In the genomic region with DNA sequence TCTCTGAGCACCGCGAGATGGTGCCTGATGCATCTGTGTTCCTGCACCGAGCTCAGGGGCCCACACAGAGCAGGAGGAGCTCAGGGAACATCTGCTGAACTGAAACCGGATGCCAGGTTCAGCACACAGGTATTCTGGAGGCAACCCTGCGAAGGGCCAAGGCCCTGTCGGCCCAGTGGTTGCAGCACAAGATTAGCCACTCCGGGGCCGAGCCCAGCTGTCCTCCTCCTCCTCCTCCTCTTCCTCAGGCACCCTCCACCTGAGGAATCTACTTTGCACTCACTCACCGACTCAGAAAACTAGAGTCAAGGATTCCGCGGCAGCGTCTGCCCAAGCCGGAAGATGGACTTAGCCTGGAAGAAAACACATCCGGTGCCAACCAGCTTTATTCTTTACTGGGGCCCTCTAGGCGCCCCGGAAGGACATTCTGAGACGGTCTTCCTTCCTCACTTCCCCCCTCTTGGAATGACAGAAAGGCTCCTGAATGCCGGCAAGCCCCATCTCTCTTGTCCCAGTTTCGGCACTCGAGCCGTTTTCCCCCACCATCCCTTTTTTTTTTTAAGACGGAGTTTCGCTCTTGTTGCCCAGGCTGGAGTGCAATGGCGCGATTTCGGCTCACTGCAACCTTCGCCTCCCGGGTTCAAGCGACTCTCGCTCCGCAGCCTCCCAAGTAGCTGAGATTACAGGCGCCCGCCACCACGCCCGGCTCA, we compare ENCODE assay signal across 8 cellular contexts. TPM values are rescaled to one million over a fixed set of nuclear protein-coding genes. Genes with fewer than 3 reads are reported as not detected.
DNase-seq lines count a peak whose midpoint lies in the region; ATAC-seq and TF ChIP-seq lines count a peak whose summit lies in the region.

A gene with protein sequence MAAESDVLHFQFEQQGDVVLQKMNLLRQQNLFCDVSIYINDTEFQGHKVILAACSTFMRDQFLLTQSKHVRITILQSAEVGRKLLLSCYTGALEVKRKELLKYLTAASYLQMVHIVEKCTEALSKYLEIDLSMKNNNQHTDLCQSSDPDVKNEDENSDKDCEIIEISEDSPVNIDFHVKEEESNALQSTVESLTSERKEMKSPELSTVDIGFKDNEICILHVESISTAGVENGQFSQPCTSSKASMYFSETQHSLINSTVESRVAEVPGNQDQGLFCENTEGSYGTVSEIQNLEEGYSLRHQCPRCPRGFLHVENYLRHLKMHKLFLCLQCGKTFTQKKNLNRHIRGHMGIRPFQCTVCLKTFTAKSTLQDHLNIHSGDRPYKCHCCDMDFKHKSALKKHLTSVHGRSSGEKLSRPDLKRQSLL (minus strand): TSS at position 360 of the 710 bp plus-strand sequence. CDS start 1,251 bp downstream, outside the sequence.

- peak; percentile 82 for DNase-seq in AG10803 (ENCODE audit: low read depth)
- peak; percentile 81 for DNase-seq in NCI-H226
- DNase-seq in activated B cell treated with CpG ODN at 0.5 μM for 24 hours, result peak; percentile 66
- peak; percentile 92 for DNase-seq in cerebellum (ENCODE audit: low spot score)
- DNase-seq in kidney epithelial cell (ENCODE audit: low read depth), result peak; percentile 62
- DNase-seq in stimulated activated CD4-positive, alpha-beta T cell treated with anti-CD3 and anti-CD28 coated beads, Interleukin-15, amount 100 ng/mL, for 48 hours (ENCODE audit: low read depth in 2 of 2), result peak; percentile 62 to 68

- peak; percentile 99 for ATAC-seq in GM19023 (IDR thresholded peaks at IDR 0.05; ENCODE audit: unreplicated experiment)
- ATAC-seq in HG03196 (IDR thresholded peaks at IDR 0.05; ENCODE audit: unreplicated experiment), result peak; percentile 96
- ATAC-seq in activated B cell treated with CpG ODN at 0.5 μM for 24 hours (ENCODE audit: low read depth), result peak; percentile 94

- H3K27ac Mint-ChIP-seq in activated B cell treated with CpG ODN at 0.5 μM for 24 hours, result peak within 1 kb of the TSS; percentile 99

- peak within 1 kb of the TSS; percentile 99 for H3K4me3 Mint-ChIP-seq in activated B cell treated with CpG ODN at 0.5 μM for 24 hours

- H3K4me3 ChIP-seq in AG10803 (ENCODE audit: low read length) (peak within 1 kb of the TSS; percentile 91), kidney epithelial cell (ENCODE audit: low read depth, low read length) (peak within 1 kb of the TSS; percentile 59)

- H3K27me3 ChIP-seq in kidney epithelial cell (ENCODE audit: control insufficient read depth, insufficient read depth, low read length), result no peaks in the 10 kb centered on the region

- POLR2A ChIA-PET in activated B cell treated with CpG ODN at 0.5 μM for 24 hours (lab: Charles Lee), result interaction anchor here (0.6 to 4.1 kb wide), 23 partner anchors 9 to 1793 kb away, joined by 3 to 96 read pairs (median 4); a partner anchor contains a TSS

- H3K4me1 Mint-ChIP-seq in activated B cell treated with CpG ODN at 0.5 μM for 24 hours, result peaks cover 31% of the 10 kb centered on the region

- peaks cover 44% of the 10 kb centered on the region for H3K36me3 Mint-ChIP-seq in activated B cell treated with CpG ODN at 0.5 μM for 24 hours (ENCODE audit: low read depth)

- CTCF ChIA-PET in activated B cell treated with CpG ODN at 0.5 μM for 24 hours (lab: Charles Lee), result interaction anchor here (0.7 to 2.2 kb wide), 7 partner anchors 9 to 437 kb away, joined by 3 to 8 read pairs (median 5); a partner anchor contains a TSS

- H3K9me3 Mint-ChIP-seq in activated B cell treated with CpG ODN at 0.5 μM for 24 hours, result no peaks in the 10 kb centered on the region

- H3K27me3 Mint-ChIP-seq in activated B cell treated with CpG ODN at 0.5 μM for 24 hours, result no peaks in the 10 kb centered on the region

- TF ChIP-seq CTCF in AG10803 (conservative IDR thresholded peaks at IDR 0.05; ENCODE audit: low read length), result no peak; the same call in 1 of the 2 replicates
- TF ChIP-seq CTCF in activated B cell treated with CpG ODN at 0.5 μM for 24 hours (IDR thresholded peaks at IDR 0.05), result no peak
- no peak for TF ChIP-seq CTCF in kidney epithelial cell (IDR thresholded peaks at IDR 0.05; ENCODE audit: insufficient read depth, low read length, poor library complexity, severe bottlenecking)

- H3K36me3 ChIP-seq in kidney epithelial cell (ENCODE audit: control insufficient read depth, insufficient read depth, low read length), result peaks cover 1% of the 10 kb centered on the region

- intact Hi-C loops in activated B cell treated with CpG ODN at 0.5 μM for 24 hours (cut with micrococcal nuclease), result loop anchor here (1.0 kb wide), 5 partner anchors 8 to 85 kb away; a partner anchor contains a TSS

RNA-seq across cellular contexts. Expression of the gene that starts here (rescaled TPM):
- total RNA-seq in activated B cell treated with CpG ODN at 0.5 μM for 24 hours, result 15.3 and 15.5 TPM in 2 replicates
- total RNA-seq in cerebellum, result 35.9 TPM
- total RNA-seq in kidney epithelial cell, result 12.8 and 13.1 TPM in 2 replicates

Comparison
In these comparisons a context has a peak if more than half of its experiments do, and no peak if none do; other contexts are left out.
1. Peak in every context shown above with its lines: DNase-seq, ATAC-seq and H3K4me3 ChIP-seq.